Comparison of ENCODE assay signal across 8 cellular contexts in genomic region chr17:44221072-44221861, GRCh38. TPM values are rescaled to one million over a fixed set of nuclear protein-coding genes. Genes with fewer than 3 reads are reported as not detected.
DNase-seq lines count a peak whose midpoint lies in the region; ATAC-seq and TF ChIP-seq lines count a peak whose summit lies in the region.

No MANE protein-coding gene starts in this region.

- peak overlapping the region; percentile 96 for H3K4me2 ChIP-seq in DND-41 (ENCODE audit: insufficient read depth, low read length)

- intact Hi-C loops in tibial artery (cut with DNase I; ENCODE audit: low total_unique reads): no loop called here

- H3K4me1 ChIP-seq in DND-41 (ENCODE audit: insufficient read depth, low read length): peaks cover 25% of the 10 kb centered on the region
- peaks cover 0 to 48% (median 38%) of the 10 kb centered on the region in 4 donors for H3K4me1 ChIP-seq in tibial artery

- H3K36me3 Mint-ChIP-seq in natural killer cell treated with Interleukin-12 subunit alpha and Interleukin-12 subunit beta and Interleukin-15 and Interleukin-18, amount 100 ng/mL, for 72 hours: no peaks in the 10 kb centered on the region

- POLR2A ChIA-PET in RWPE1 (lab: Yijun Ruan, JAX; ENCODE audit: low non-redundant PET): interaction anchor here (0.5 to 1.4 kb wide), 6 partner anchors 34 to 931 kb away, joined by 3 to 4 read pairs (median 3); no protein-coding TSS in a partner anchor

- peak; percentile 34 for ATAC-seq in DND-41 (ENCODE audit: insufficient read depth, low read depth)
- ATAC-seq in natural killer cell treated with Interleukin-12 subunit alpha and Interleukin-12 subunit beta and Interleukin-15 and Interleukin-18, amount 100 ng/mL, for 72 hours: peak; percentile 45 to 62
- no peak for ATAC-seq in HG03135 (IDR thresholded peaks at IDR 0.05; ENCODE audit: unreplicated experiment)

- peaks cover 56% of the 10 kb centered on the region for H3K79me2 ChIP-seq in DND-41 (ENCODE audit: insufficient read depth, low read length)

- CTCF ChIA-PET in RWPE1 (lab: Yijun Ruan, JAX): interaction anchor here (0.5 to 1.0 kb wide), 7 partner anchors 14 to 458 kb away, joined by 3 to 6 read pairs (median 3); partner anchors contain the start of gene GRN

- H3K9me3 ChIP-seq in DND-41 (ENCODE audit: insufficient read depth, low read length, severe bottlenecking): no peaks in the 10 kb centered on the region
- H3K9me3 ChIP-seq in MG63: no peaks in the 10 kb centered on the region
- no peaks in the 10 kb centered on the region for H3K9me3 ChIP-seq in tibial artery

- TF ChIP-seq CTCF in DND-41 (IDR thresholded peaks at IDR 0.05; ENCODE audit: borderline replicate concordance, extremely low read depth, low read length, poor library complexity, severe bottlenecking) (no peak), RWPE1 (conservative IDR thresholded peaks at IDR 0.05; ENCODE audit: low read depth) (no peak), foreskin fibroblast (IDR thresholded peaks at IDR 0.05; ENCODE audit: low read depth, low read length) (no peak), tibial artery (IDR thresholded peaks at IDR 0.05) (no peak)

- H2AFZ ChIP-seq in DND-41 (ENCODE audit: low read depth, low read length): peak overlapping the region; percentile 69

- H3K9me3 Mint-ChIP-seq in natural killer cell treated with Interleukin-12 subunit alpha and Interleukin-12 subunit beta and Interleukin-15 and Interleukin-18, amount 100 ng/mL, for 72 hours: no peaks in the 10 kb centered on the region

- H3K9ac ChIP-seq in DND-41 (ENCODE audit: low read depth, low read length): peak overlapping the region; percentile 98

- H3K27ac ChIP-seq in DND-41 (ENCODE audit: low read length): peak overlapping the region; percentile 74
- H3K27ac ChIP-seq in RWPE1: peak overlapping the region; percentile 99
- H3K27ac ChIP-seq in tibial artery: peak overlapping the region; percentile 94 to 99

- H3K4me1 Mint-ChIP-seq in natural killer cell treated with Interleukin-12 subunit alpha and Interleukin-12 subunit beta and Interleukin-15 and Interleukin-18, amount 100 ng/mL, for 72 hours (ENCODE audit: low read depth in 2 of 2): peaks cover 28 to 34% of the 10 kb centered on the region in 2 donors

- H3K27me3 ChIP-seq in DND-41 (ENCODE audit: insufficient read depth, low read length, poor library complexity): no peaks in the 10 kb centered on the region
- no peaks in the 10 kb centered on the region for H3K27me3 ChIP-seq in MG63
- H3K27me3 ChIP-seq in tibial artery: no peaks in the 10 kb centered on the region

- peak overlapping the region; percentile 75 to 99 for H3K4me3 ChIP-seq in DND-41 (ENCODE audit: low read depth in 1 of 2, low read length in 2 of 2)
- H3K4me3 ChIP-seq in MG63: peak overlapping the region; percentile 90
- peak overlapping the region; percentile 80 to 95 for H3K4me3 ChIP-seq in foreskin fibroblast (ENCODE audit: low read depth in 1 of 2, low read length in 2 of 2)
- peak overlapping the region; percentile 81 to 83 for H3K4me3 ChIP-seq in tibial artery

- DNase-seq in DND-41 (peak; percentile 76), MG63 (peak; percentile 82), RWPE1 (ENCODE audit: low spot score) (peak; percentile 70), foreskin fibroblast (peak; percentile 69 to 87), tibial artery (peak; percentile 75 to 90)
- DNase-seq in activated gamma-delta T cell treated with anti-CD3 and anti-CD28 coated beads, Interleukin-2, amount 50 U/mL, for 16 hours (ENCODE audit: low read depth): peak; percentile 50
- peak; percentile 73 for DNase-seq in natural killer cell treated with Interleukin-12 subunit alpha and Interleukin-12 subunit beta and Interleukin-15 and Interleukin-18, amount 100 ng/mL, for 72 hours (ENCODE audit: low spot score)

- peak overlapping the region; percentile 98 for H3K4me3 Mint-ChIP-seq in natural killer cell treated with Interleukin-12 subunit alpha and Interleukin-12 subunit beta and Interleukin-15 and Interleukin-18, amount 100 ng/mL, for 72 hours

- H3K36me3 ChIP-seq in DND-41 (ENCODE audit: insufficient read depth, low read length): peaks cover 16% of the 10 kb centered on the region
- peaks cover 20% of the 10 kb centered on the region for H3K36me3 ChIP-seq in MG63
- H3K36me3 ChIP-seq in tibial artery: peaks cover 8 to 11% (median 9%) of the 10 kb centered on the region in 3 donors

- H3K27ac Mint-ChIP-seq in natural killer cell treated with Interleukin-12 subunit alpha and Interleukin-12 subunit beta and Interleukin-15 and Interleukin-18, amount 100 ng/mL, for 72 hours: peak overlapping the region; percentile 90 to 92

- H4K20me1 ChIP-seq in DND-41 (ENCODE audit: insufficient read depth, low read length): peaks cover 24% of the 10 kb centered on the region

- H3K27me3 Mint-ChIP-seq in natural killer cell treated with Interleukin-12 subunit alpha and Interleukin-12 subunit beta and Interleukin-15 and Interleukin-18, amount 100 ng/mL, for 72 hours: no peaks in the 10 kb centered on the region

RNA-seq across cellular contexts. Expression of gene UBTF, which starts 1.8 kb away (rescaled TPM):
- 51.2 and 64.2 TPM in 2 replicates for total RNA-seq in MG63 (2014; rRNA removed; shearing (Covaris generic); ENCODE audit: low replicate concordance)
- total RNA-seq in natural killer cell treated with Interleukin-12 subunit alpha and Interleukin-12 subunit beta and Interleukin-15 and Interleukin-18, amount 100 ng/mL, for 72 hours: 100 to 1,000 TPM; 109 to 201 TPM

RNA-seq across cellular contexts. Expression of gene ATXN7L3, which starts 21.6 kb away (rescaled TPM):
- total RNA-seq in MG63 (2014; rRNA removed; shearing (Covaris generic); ENCODE audit: low replicate concordance): 37.0 and 53.2 TPM in 2 replicates
- total RNA-seq in natural killer cell treated with Interleukin-12 subunit alpha and Interleukin-12 subunit beta and Interleukin-15 and Interleukin-18, amount 100 ng/mL, for 72 hours: 100 to 1,000 TPM; 117 to 139 TPM

RNA-seq across cellular contexts. Expression of gene TMUB2, which starts 34.5 kb away (rescaled TPM):
- 18.5 and 39.9 TPM in 2 replicates for total RNA-seq in MG63 (2014; rRNA removed; shearing (Covaris generic); ENCODE audit: low replicate concordance)
- total RNA-seq in natural killer cell treated with Interleukin-12 subunit alpha and Interleukin-12 subunit beta and Interleukin-15 and Interleukin-18, amount 100 ng/mL, for 72 hours: 10 to 100 TPM; 28.1 to 28.8 TPM

RNA-seq across cellular contexts. Expression of gene SLC4A1, which starts 46.7 kb away (rescaled TPM):
- total RNA-seq in MG63 (2014; rRNA removed; shearing (Covaris generic); ENCODE audit: low replicate concordance): not detected in 2 replicates
- total RNA-seq in natural killer cell treated with Interleukin-12 subunit alpha and Interleukin-12 subunit beta and Interleukin-15 and Interleukin-18, amount 100 ng/mL, for 72 hours: not detected

RNA-seq across cellular contexts. Expression of gene ASB16, which starts 50.8 kb away (rescaled TPM):
- not detected in 2 replicates for total RNA-seq in MG63 (2014; rRNA removed; shearing (Covaris generic); ENCODE audit: low replicate concordance)
- total RNA-seq in natural killer cell treated with Interleukin-12 subunit alpha and Interleukin-12 subunit beta and Interleukin-15 and Interleukin-18, amount 100 ng/mL, for 72 hours: under 1 TPM in 1 of 2 donors, not detected in 1; 0.33 TPM
